In genomic region chr14:51651388-51652167, GRCh38 we compare ENCODE assay signal across 1 cellular context.
A peak's percentile ranks its signal among the peaks of the same experiment; 100 is the strongest.
TF ChIP-seq lines count a peak whose summit lies in the region.

Gene FRMD6, plus strand, starts transcription at chr14:51651910. Its CDS starts 37,927 bp downstream, at chr14:51689837.

TF ChIP-seq in HepG2, 621 proteins besides CTCF, POLR2A, EP300 and RAD21 (continued from another document and continues in another):
- no peak for TF ChIP-seq ZNF280D (CRISPR knock-in tag; IDR thresholded peaks at IDR 0.05)
- TF ChIP-seq LCORL (IDR thresholded peaks at IDR 0.05): no peak
- no peak; the same call in 1 of the 2 replicates for TF ChIP-seq LCORL (CRISPR knock-in tag; IDR thresholded peaks at IDR 0.05)
- no peak for TF ChIP-seq ZNF282 (IDR thresholded peaks at IDR 0.05; ENCODE audit: partially characterized antibody)
- peak; percentile 71 for TF ChIP-seq RBM39 (IDR thresholded peaks at IDR 0.05; ENCODE audit: low read depth, low read length, poor library complexity, severe bottlenecking)
- TF ChIP-seq ZNF563 (CRISPR knock-in tag; IDR thresholded peaks at IDR 0.05): peak; percentile 4; the same call in 1 of the 2 replicates
- TF ChIP-seq ZNF703 (CRISPR knock-in tag; IDR thresholded peaks at IDR 0.05; ENCODE audit: borderline replicate concordance): no peak
- TF ChIP-seq ETV6 (CRISPR knock-in tag; conservative IDR thresholded peaks at IDR 0.05): no peak
- no peak for TF ChIP-seq ZNF550 (CRISPR knock-in tag; IDR thresholded peaks at IDR 0.05; ENCODE audit: borderline replicate concordance)
- no peak for TF ChIP-seq HDAC6 (IDR thresholded peaks at IDR 0.05; ENCODE audit: low read depth, low read length)
- TF ChIP-seq GTF3A (CRISPR knock-in tag; conservative IDR thresholded peaks at IDR 0.05): no peak
- TF ChIP-seq MIER2 (CRISPR knock-in tag; IDR thresholded peaks at IDR 0.05): no peak
- no peak for TF ChIP-seq MLXIP (CRISPR knock-in tag; IDR thresholded peaks at IDR 0.05; ENCODE audit: borderline replicate concordance)
- TF ChIP-seq RARA (CRISPR knock-in tag; IDR thresholded peaks at IDR 0.05): no peak
- TF ChIP-seq ZXDC (CRISPR knock-in tag; IDR thresholded peaks at IDR 0.05): no peak
- no peak for TF ChIP-seq ZNF619 (CRISPR knock-in tag; IDR thresholded peaks at IDR 0.05)
- TF ChIP-seq KDM3A (CRISPR knock-in tag; IDR thresholded peaks at IDR 0.05; ENCODE audit: low read depth): no peak
- no peak for TF ChIP-seq ZNF746 (CRISPR knock-in tag; IDR thresholded peaks at IDR 0.05)
- no peak for TF ChIP-seq ZFP82 (CRISPR knock-in tag; IDR thresholded peaks at IDR 0.05; ENCODE audit: borderline replicate concordance)
- TF ChIP-seq CBX2 (IDR thresholded peaks at IDR 0.05; ENCODE audit: low read depth, low read length): no peak
- TF ChIP-seq CBX2 (CRISPR knock-in tag; IDR thresholded peaks at IDR 0.05; ENCODE audit: low read depth): no peak
- TF ChIP-seq PRDM10 (CRISPR knock-in tag; IDR thresholded peaks at IDR 0.05; ENCODE audit: low read depth): peak; percentile 99
- no peak for TF ChIP-seq ZBTB7B (CRISPR knock-in tag; IDR thresholded peaks at IDR 0.05)
- 0 out of 2 replicates have a peak, but pooled peaks have one; percentile 13 for TF ChIP-seq RXRB (CRISPR knock-in tag; IDR thresholded peaks at IDR 0.05; ENCODE audit: borderline replicate concordance)
- no peak for TF ChIP-seq ZNF790 (CRISPR knock-in tag; IDR thresholded peaks at IDR 0.05; ENCODE audit: borderline replicate concordance)
- TF ChIP-seq ZNF333 (CRISPR knock-in tag; IDR thresholded peaks at IDR 0.05; ENCODE audit: borderline replicate concordance): no peak
- 0 out of 2 replicates have a peak, but pooled peaks have one; percentile 21 for TF ChIP-seq SRY (CRISPR knock-in tag; IDR thresholded peaks at IDR 0.05)
- TF ChIP-seq ZNF142 (CRISPR knock-in tag; IDR thresholded peaks at IDR 0.05): peak; percentile 34; the same call in 1 of the 2 replicates
- no peak for TF ChIP-seq NFAT5 (CRISPR knock-in tag; IDR thresholded peaks at IDR 0.05)
- peak; percentile 25; the same call in 1 of the 2 replicates for TF ChIP-seq TBX2 (CRISPR knock-in tag; IDR thresholded peaks at IDR 0.05; ENCODE audit: borderline replicate concordance)
- 0 out of 2 replicates have a peak, but pooled peaks have one; percentile 39 for TF ChIP-seq MXD4 (CRISPR knock-in tag; IDR thresholded peaks at IDR 0.05)
- TF ChIP-seq ZNF484 (CRISPR knock-in tag; IDR thresholded peaks at IDR 0.05; ENCODE audit: borderline replicate concordance, low read depth): no peak
- no peak for TF ChIP-seq HHEX (CRISPR knock-in tag; IDR thresholded peaks at IDR 0.05)
- TF ChIP-seq ZNF24 (IDR thresholded peaks at IDR 0.05): no peak
- TF ChIP-seq ZFP90 (CRISPR knock-in tag; IDR thresholded peaks at IDR 0.05; ENCODE audit: borderline replicate concordance): no peak
- no peak for TF ChIP-seq HMG20B (CRISPR knock-in tag; conservative IDR thresholded peaks at IDR 0.05)
